In genomic region chr3:33799202-33799551, GRCh38 we compare ENCODE assay signal across 8 cellular contexts. TPM values are rescaled to one million over a fixed set of nuclear protein-coding genes. Genes with fewer than 3 reads are reported as not detected.
DNase-seq lines count a peak whose midpoint lies in the region; ATAC-seq and TF ChIP-seq lines count a peak whose summit lies in the region.

No MANE protein-coding gene starts in this region.

- peaks cover 48% of the 10 kb centered on the region for H3K4me1 Mint-ChIP-seq in T-helper 1 cell treated with Interleukin-12 subunit alpha and Interleukin-12 subunit beta and Interleukin-4 antibody, amounts not matched to agents 30 μg/mL and 1 μg/mL, for 36 hours (ENCODE audit: low read depth)
- H3K4me1 Mint-ChIP-seq in activated T-helper 17 cell treated with anti-CD3 and anti-CD28 coated beads, Interleukin-2, amount 50 U/mL, for 72 hours = peaks cover 34% of the 10 kb centered on the region
- peaks cover 52 to 61% of the 10 kb centered on the region in 2 donors for H3K4me1 Mint-ChIP-seq in immature natural killer cell

- no peak for TF ChIP-seq EP300 in suprapubic skin (IDR thresholded peaks at IDR 0.05)

- H3K4me3 ChIP-seq in suprapubic skin = peak overlapping the region; percentile 68

- 12% methylated on average over 3 of the region's 3 CpGs for WGBS in suprapubic skin

- H3K4me3 Mint-ChIP-seq in T-helper 1 cell treated with Interleukin-12 subunit alpha and Interleukin-12 subunit beta and Interleukin-4 antibody, amounts not matched to agents 30 μg/mL and 1 μg/mL, for 36 hours = peak overlapping the region; percentile 98
- peak overlapping the region; percentile 95 for H3K4me3 Mint-ChIP-seq in activated T-helper 17 cell treated with anti-CD3 and anti-CD28 coated beads, Interleukin-2, amount 50 U/mL, for 72 hours
- H3K4me3 Mint-ChIP-seq in immature natural killer cell = peak overlapping the region; percentile 96 to 99 (median 97)

- H3K27me3 Mint-ChIP-seq in T-helper 1 cell treated with Interleukin-12 subunit alpha and Interleukin-12 subunit beta and Interleukin-4 antibody, amounts not matched to agents 30 μg/mL and 1 μg/mL, for 36 hours (ENCODE audit: low read depth) = no peaks in the 10 kb centered on the region
- no peaks in the 10 kb centered on the region for H3K27me3 Mint-ChIP-seq in activated T-helper 17 cell treated with anti-CD3 and anti-CD28 coated beads, Interleukin-2, amount 50 U/mL, for 72 hours
- H3K27me3 Mint-ChIP-seq in immature natural killer cell (ENCODE audit: low read depth in 3 of 3) = peaks cover 4 to 11% (median 5%) of the 10 kb centered on the region in 3 donors

- DNase-seq in T-helper 1 cell = no peak
- no peak for DNase-seq in immature natural killer cell
- no peak for DNase-seq in suprapubic skin (ENCODE audit: low spot score in 2 of 2)
- DNase-seq in NCI-H510A (lab: John Stamatoyannopoulos, UW) = no peak
- DNase-seq in GM13977 (ENCODE audit: low spot score) = no peak
- no peak for DNase-seq in activated gamma-delta T cell treated with Interleukin-2 at 50 U/mL for 16 hours

- no peak for TF ChIP-seq POLR2A in suprapubic skin (IDR thresholded peaks at IDR 0.05)

- no peak for TF ChIP-seq CTCF in suprapubic skin (IDR thresholded peaks at IDR 0.05)
- no peak for TF ChIP-seq CTCF in GM13977 (IDR thresholded peaks at IDR 0.05; ENCODE audit: extremely low read depth, insufficient read depth, missing control alignments)

- H3K4me1 ChIP-seq in suprapubic skin = peaks cover 40% of the 10 kb centered on the region

- ATAC-seq in activated T-helper 17 cell treated with anti-CD3 and anti-CD28 coated beads, Interleukin-2, amount 50 U/mL, for 72 hours (replicated peaks) = no peak

- no peaks in the 10 kb centered on the region for H3K36me3 ChIP-seq in suprapubic skin

- H3K9me3 Mint-ChIP-seq in T-helper 1 cell treated with Interleukin-12 subunit alpha and Interleukin-12 subunit beta and Interleukin-4 antibody, amounts not matched to agents 30 μg/mL and 1 μg/mL, for 36 hours = no peaks in the 10 kb centered on the region
- no peaks in the 10 kb centered on the region for H3K9me3 Mint-ChIP-seq in activated T-helper 17 cell treated with anti-CD3 and anti-CD28 coated beads, Interleukin-2, amount 50 U/mL, for 72 hours
- no peaks in the 10 kb centered on the region for H3K9me3 Mint-ChIP-seq in immature natural killer cell

- peaks cover 18% of the 10 kb centered on the region for H3K36me3 Mint-ChIP-seq in T-helper 1 cell treated with Interleukin-12 subunit alpha and Interleukin-12 subunit beta and Interleukin-4 antibody, amounts not matched to agents 30 μg/mL and 1 μg/mL, for 36 hours (ENCODE audit: low read depth)
- H3K36me3 Mint-ChIP-seq in activated T-helper 17 cell treated with anti-CD3 and anti-CD28 coated beads, Interleukin-2, amount 50 U/mL, for 72 hours (ENCODE audit: low read depth) = peaks cover 49% of the 10 kb centered on the region
- peaks cover 0 to 3% (median 0%) of the 10 kb centered on the region in 3 donors for H3K36me3 Mint-ChIP-seq in immature natural killer cell

- H3K9me3 ChIP-seq in suprapubic skin = no peaks in the 10 kb centered on the region

- peak overlapping the region; percentile 94 for H3K27ac Mint-ChIP-seq in T-helper 1 cell treated with Interleukin-12 subunit alpha and Interleukin-12 subunit beta and Interleukin-4 antibody, amounts not matched to agents 30 μg/mL and 1 μg/mL, for 36 hours
- H3K27ac Mint-ChIP-seq in activated T-helper 17 cell treated with anti-CD3 and anti-CD28 coated beads, Interleukin-2, amount 50 U/mL, for 72 hours = peak overlapping the region; percentile 95
- H3K27ac Mint-ChIP-seq in immature natural killer cell = peak overlapping the region; percentile 90 to 98 (median 92)

- H3K27ac ChIP-seq in suprapubic skin = peak overlapping the region; percentile 96

- in situ Hi-C loops in GM13977 (cut with MboI; ENCODE audit: low pct_unique_long_range_greater_than_20kb, low sequenced_read_pairs, unreplicated experiment) = loop anchor here (25.0 kb wide), 2 partner anchors 662 to 837 kb away; partner anchors contain the start of gene CCR4

- H3K27me3 ChIP-seq in suprapubic skin = no peaks in the 10 kb centered on the region

RNA-seq across cellular contexts. Expression of gene PDCD6IP, which starts 0.7 kb away (rescaled TPM):
- total RNA-seq in activated T-helper 17 cell treated with anti-CD3 and anti-CD28 coated beads, Interleukin-2, amount 50 U/mL, for 72 hours = 100 to 1,000 TPM; 199 to 209 TPM
- polyA plus RNA-seq in immature natural killer cell = 10 to 100 TPM; 52.8 to 99.8 (median 67.0) TPM
- 100 to 1,000 TPM; 117 to 174 (median 135) TPM for total RNA-seq in suprapubic skin
